ENCODE assay signal across 22 cellular contexts in the genomic region with DNA sequence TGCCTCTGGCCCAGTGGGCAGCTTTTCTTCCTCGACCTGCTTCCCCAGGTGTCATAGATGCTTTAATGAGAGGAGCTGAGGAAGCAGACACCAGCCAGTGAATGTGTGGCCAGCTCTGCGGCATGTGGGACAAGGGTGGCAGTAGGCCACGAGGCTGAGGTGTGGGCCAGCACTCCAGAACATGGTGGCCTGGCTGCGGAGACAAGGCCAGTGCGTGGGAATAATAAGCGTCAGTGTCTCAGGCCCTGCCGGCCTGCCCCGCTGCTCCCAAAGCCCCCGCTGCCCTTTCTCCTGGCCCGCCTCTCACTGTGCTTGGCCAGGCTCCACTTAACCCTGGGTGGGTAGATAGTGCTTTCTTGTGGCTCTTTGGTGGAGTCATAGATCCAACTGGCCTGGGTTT. TPM values are rescaled to one million over a fixed set of nuclear protein-coding genes. Genes with fewer than 3 reads are reported as not detected.
"Had no signal": no experiment of that assay in that cellular context is flagged by ENCODE, and none has a peak within 500 bp of the region (broad histone marks: within the 10 kb centered on the region; RNA-seq: fewer than 3 reads in every experiment).

No MANE protein-coding gene starts in this region.

- ATAC-seq: activated T-cell treated with anti-CD3 and anti-CD28 coated beads, Interleukin-2, amount 50 U/mL, for 72 hours; left ventricle myocardium superior; mucosa of descending colon; stimulated activated naive CD8-positive, alpha-beta T cell treated with anti-CD3 and anti-CD28 coated beads, Interleukin-15, Interleukin-2, amounts not matched to agents 100 U/mL and 50 U/mL, for 24 hours had no signal

- H3K9me3 Mint-ChIP-seq: activated naive CD4-positive, alpha-beta T cell treated with anti-CD3 and anti-CD28 coated beads, Interleukin-2, amount 50 U/mL, for 24 hours; activated T-cell treated with anti-CD3 and anti-CD28 coated beads, Interleukin-2, amount 50 U/mL, for 72 hours; naive B cell had no signal

- H3K4me3 Mint-ChIP-seq: activated naive CD4-positive, alpha-beta T cell treated with anti-CD3 and anti-CD28 coated beads, Interleukin-2, amount 50 U/mL, for 24 hours; activated T-cell treated with anti-CD3 and anti-CD28 coated beads, Interleukin-2, amount 50 U/mL, for 72 hours had no signal

- H3K9me3 ChIP-seq: mucosa of descending colon, prostate gland, right atrium auricular region, vagina had no signal

- DNase-seq: activated CD4-positive, alpha-beta T cell treated with anti-CD3 and anti-CD28 coated beads, Interleukin-2, amount 50 U/mL, for 1 hour; activated CD4-positive, CD25-positive, alpha-beta regulatory T cell treated with anti-CD3 and anti-CD28 coated beads, Interleukin-2, amount 50 U/mL, for 72 hours; activated CD8-positive, alpha-beta memory T cell treated with anti-CD3 and anti-CD28 coated beads, Interleukin-2, amount 50 U/mL, for 4 hours; activated gamma-delta T cell; activated T-cell treated with anti-CD3 and anti-CD28 coated beads, Interleukin-2, amount 50 U/mL, for 72 hours; effector CD4-positive, alpha-beta T cell; head of caudate nucleus; kidney glomerular epithelial cell; left ventricle myocardium superior; mesenchymal stem cell; mucosa of descending colon; naive B cell; stimulated activated CD4-positive, alpha-beta T cell treated with anti-CD3 and anti-CD28 coated beads, Interleukin-2, amount 100 ng/mL, for 24 hours; stimulated activated naive CD8-positive, alpha-beta T cell treated with anti-CD3 and anti-CD28 coated beads, Interleukin-15, Interleukin-2, amounts not matched to agents 100 U/mL and 50 U/mL, for 24 hours; T-helper 1 cell; trophoblast cell had no signal

- H3K4me1 ChIP-seq: prostate gland had no signal

- H3K4me3 ChIP-seq: mucosa of descending colon, prostate gland, right atrium auricular region, vagina had no signal

- H3K27ac ChIP-seq: prostate gland, right atrium auricular region, vagina had no signal

- H3K27ac Mint-ChIP-seq: activated naive CD4-positive, alpha-beta T cell treated with anti-CD3 and anti-CD28 coated beads, Interleukin-2, amount 50 U/mL, for 24 hours; activated T-cell treated with anti-CD3 and anti-CD28 coated beads, Interleukin-2, amount 50 U/mL, for 72 hours had no signal

- H3K36me3 Mint-ChIP-seq: naive B cell had no signal

- H3K36me3 ChIP-seq: prostate gland, vagina had no signal

- H3K27me3 ChIP-seq: right atrium auricular region, vagina had no signal

RNA-seq across cellular contexts. Expression of a gene that starts 19.5 kb away (rescaled TPM):
- total RNA-seq: vagina had no signal

RNA-seq across cellular contexts. Expression of a gene that starts 34.9 kb away (rescaled TPM):
- total RNA-seq: cerebellum, left ventricle myocardium superior, skeletal muscle tissue had no signal
